Comparison of ENCODE assay signal across 11 cellular contexts in genomic region chr16:22386976-22387375, GRCh38. TPM values are rescaled to one million over a fixed set of nuclear protein-coding genes. Genes with fewer than 3 reads are reported as not detected.
DNase-seq lines count a peak whose midpoint lies in the region; ATAC-seq and TF ChIP-seq lines count a peak whose summit lies in the region.
"Had no signal": no experiment of that assay in that cellular context is flagged by ENCODE, and none has a peak within 500 bp of the region (broad histone marks: within the 10 kb centered on the region; RNA-seq: fewer than 3 reads in every experiment).

No MANE protein-coding gene starts in this region.

- H3K4me1 ChIP-seq in parathyroid adenoma (peaks cover 5% of the 10 kb centered on the region), transverse colon (peaks cover 0 to 3% (median 1%) of the 10 kb centered on the region in 4 donors)

- ATAC-seq in GM19035 (IDR thresholded peaks at IDR 0.05; ENCODE audit: unreplicated experiment) = no peak
- ATAC-seq: activated CD4-positive, alpha-beta T cell treated with anti-CD3 and anti-CD28 coated beads for 36 hours had no signal

- H3K4me3 ChIP-seq in parathyroid adenoma (ENCODE audit: low read depth, low read length) (peak overlapping the region; percentile 6), transverse colon (no peak overlapping the region)

- in situ Hi-C loops in transverse colon (cut with MboI; ENCODE audit: low pct_ligation_motif_present in 1 of 4, low pct_unique_long_range_greater_than_20kb in 1 of 4, low sequenced_read_pairs in 3 of 4) = no loop called here

- no peaks in the 10 kb centered on the region for H3K36me3 ChIP-seq in parathyroid adenoma (ENCODE audit: control insufficient read depth, insufficient read depth, low read length)
- no peaks in the 10 kb centered on the region for H3K36me3 ChIP-seq in transverse colon

- H3K4me2 ChIP-seq in parathyroid adenoma (ENCODE audit: low read length) = peak overlapping the region; percentile 29

- no peak for TF ChIP-seq EP300 in transverse colon (IDR thresholded peaks at IDR 0.05; ENCODE audit: low read depth)

- no peak for TF ChIP-seq POLR2A in transverse colon (IDR thresholded peaks at IDR 0.05)

- H3K27ac ChIP-seq in parathyroid adenoma (peak overlapping the region; percentile 7), transverse colon (no peak overlapping the region)

- H3K9me3 ChIP-seq in parathyroid adenoma (ENCODE audit: control insufficient read depth, low read length) = no peaks in the 10 kb centered on the region
- no peaks in the 10 kb centered on the region for H3K9me3 ChIP-seq in transverse colon

- H3K27me3 ChIP-seq in parathyroid adenoma (ENCODE audit: control insufficient read depth, insufficient read depth, low read length) (no peaks in the 10 kb centered on the region), transverse colon (no peaks in the 10 kb centered on the region)

- H3K9ac ChIP-seq in parathyroid adenoma = no peak overlapping the region

- H2AFZ ChIP-seq in parathyroid adenoma = no peak overlapping the region

- intact Hi-C loops in transverse colon (cut with DNase I; ENCODE audit: low total_unique reads) = no loop called here

- H3K79me2 ChIP-seq in parathyroid adenoma = no peaks in the 10 kb centered on the region

- DNase-seq in COLO829 (ENCODE audit: low spot score) (peak; percentile 48), M059J (ENCODE audit: low read depth) (peak; percentile 93), epidermal melanocyte (ENCODE audit: insufficient read length, low spot score) (peak; percentile 51), NCI-H774 (lab: John Stamatoyannopoulos, UW) (no peak), transverse colon (no peak)
- DNase-seq in activated CD4-positive, alpha-beta T cell treated with anti-CD3 and anti-CD28 coated beads for 48 hours = no peak
- DNase-seq: activated CD4-positive, alpha-beta T cell treated with anti-CD3 and anti-CD28 coated beads for 36 hours; DMS153; RPMI8226 had no signal

- WGBS in transverse colon (ENCODE audit: low coverage in 1 of 2), 2 donors = 80% methylated on average over 2 of the region's 2 CpGs; no CpG with 5 or more reads in 1 of the 2 donors

- TF ChIP-seq CTCF in parathyroid adenoma (IDR thresholded peaks at IDR 0.05) (no peak), transverse colon (IDR thresholded peaks at IDR 0.05) (no peak)

RNA-seq across cellular contexts. Expression of gene CDR2, which starts 12.6 kb away (rescaled TPM):
- total RNA-seq in M059J (2014; rRNA removed; shearing (Covaris generic)) = 33.8 and 51.1 TPM in 2 replicates
- 100 to 1,000 TPM in 1 of 4 donors, 10 to 100 TPM in 3; 21.7 to 317 (median 24.1) TPM for total RNA-seq in transverse colon

Comparison
In these comparisons a context has a peak if more than half of its experiments do, and no peak if none do; other contexts are left out.
1. DNase-seq: peak in COLO829 (single experiment), M059J (single experiment) and epidermal melanocyte (single experiment); none in NCI-H774 (single experiment), activated CD4-positive, alpha-beta T cell treated with anti-CD3 and anti-CD28 coated beads for 48 hours (single experiment) and transverse colon (single experiment).